ENCODE assay signal across 10 cellular contexts in genomic region chrY:20755808-20756207, GRCh38. TPM values are rescaled to one million over a fixed set of nuclear protein-coding genes. Genes with fewer than 3 reads are reported as not detected.
"Had no signal": no experiment of that assay in that cellular context is flagged by ENCODE, and none has a peak within 500 bp of the region (broad histone marks: within the 10 kb centered on the region; RNA-seq: fewer than 3 reads in every experiment).

Gene RPS4Y2, plus strand, starts transcription at chrY:20756108. Its CDS starts 56 bp downstream, at chrY:20756164.

- H3K4me3 Mint-ChIP-seq: GM23338, H9, HFFc6 had no signal

- DNase-seq: GM23248, GOT3, H7, H9, HCEC 1CT, HFFc6 had no signal

- H3K27ac Mint-ChIP-seq: GM23338, H9, HFFc6 had no signal

- ATAC-seq: GM23338, HCT116 had no signal

- H3K9me3 Mint-ChIP-seq: H9, HFFc6 had no signal

- H3K4me1 Mint-ChIP-seq: GM23338, H9 had no signal

RNA-seq across cellular contexts. Expression of gene RPS4Y2, which starts in this region (rescaled TPM):
- total RNA-seq: GM23248, GM23338, H1, H4, H7, H9, HFFc6 had no signal
